ENCODE assay signal across 9 cellular contexts in the genomic region with DNA sequence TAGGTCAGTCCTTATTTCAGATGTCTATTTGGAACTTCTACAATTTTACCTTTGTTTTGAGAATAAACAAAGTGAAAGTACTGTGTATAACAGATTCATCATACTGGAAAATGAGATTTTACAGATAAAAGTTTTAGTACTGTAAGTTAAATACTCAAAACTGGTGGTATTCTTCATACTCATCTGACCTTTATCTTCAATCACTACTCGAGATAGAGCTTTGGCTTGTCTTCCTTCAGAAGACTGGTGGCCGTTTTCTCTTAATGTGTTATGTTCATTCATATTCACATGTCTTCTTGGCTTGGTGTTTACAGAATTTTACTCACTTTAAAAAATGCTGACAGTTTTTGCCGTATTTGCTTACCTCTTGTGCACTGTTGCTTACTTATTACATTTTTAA. TPM values are rescaled to one million over a fixed set of nuclear protein-coding genes. Genes with fewer than 3 reads are reported as not detected.
DNase-seq lines count a peak whose midpoint lies in the region; TF ChIP-seq lines count a peak whose summit lies in the region.
"Had no signal": no experiment of that assay in that cellular context is flagged by ENCODE, and none has a peak within 500 bp of the region (broad histone marks: within the 10 kb centered on the region; RNA-seq: fewer than 3 reads in every experiment).

No MANE protein-coding gene starts in this region.

- no peak overlapping the region for H3K27ac ChIP-seq in GM23248
- peak overlapping the region; percentile 89 for H3K27ac ChIP-seq in OCI-LY7 (ENCODE audit: low read depth, low read length, poor library complexity, severe bottlenecking)
- H3K27ac ChIP-seq in endodermal cell (ENCODE audit: low read depth, low read length) = no peak overlapping the region
- no peak overlapping the region for H3K27ac ChIP-seq in rectal smooth muscle tissue (ENCODE audit: low read depth, low read length)

- in situ Hi-C loops in GM23248 (cut with MboI) = no loop called here

- H3K27ac Mint-ChIP-seq in endodermal cell = no peak overlapping the region

- H3K9me3 ChIP-seq in GM23248 (ENCODE audit: low read depth) (no peaks in the 10 kb centered on the region), OCI-LY7 (ENCODE audit: low read length) (no peaks in the 10 kb centered on the region), endodermal cell (ENCODE audit: control insufficient read depth, low read length) (no peaks in the 10 kb centered on the region)

- H3F3A ChIP-seq in GM23248 (ENCODE audit: insufficient read depth) = 0 out of 2 replicates have a peak, but pooled peaks cover 4% of the 10 kb centered on the region

- H3K4me2 ChIP-seq in GM23248 (ENCODE audit: unreplicated experiment) = peak overlapping the region; percentile 96
- H3K4me2 ChIP-seq in OCI-LY7 (ENCODE audit: low read length) = peak overlapping the region; percentile 76

- no peaks in the 10 kb centered on the region for H4K20me1 ChIP-seq in GM23248 (ENCODE audit: insufficient read depth)
- peaks cover 16% of the 10 kb centered on the region for H4K20me1 ChIP-seq in OCI-LY7 (ENCODE audit: insufficient read depth, low read length)

- H3K9ac ChIP-seq in GM23248 = peak overlapping the region; percentile 83
- no peak overlapping the region for H3K9ac ChIP-seq in endodermal cell (ENCODE audit: extremely low read depth, low read length, poor library complexity, severe bottlenecking)
- no peak overlapping the region for H3K9ac ChIP-seq in rectal smooth muscle tissue (ENCODE audit: low read length)

- H3K27me3 ChIP-seq in GM23248 (replicated peaks; ENCODE audit: insufficient read depth) (no peaks in the 10 kb centered on the region), endodermal cell (ENCODE audit: control insufficient read depth, insufficient read depth, low read length, poor library complexity, severe bottlenecking) (no peaks in the 10 kb centered on the region), rectal smooth muscle tissue (ENCODE audit: control insufficient read depth, insufficient read depth, low read length) (no peaks in the 10 kb centered on the region)

- no peaks in the 10 kb centered on the region for H3K27me3 Mint-ChIP-seq in endodermal cell (ENCODE audit: insufficient read depth)

- H3K9me2 ChIP-seq in GM23248 (ENCODE audit: insufficient read depth) (no peaks in the 10 kb centered on the region), OCI-LY7 (ENCODE audit: insufficient read depth, low read length) (no peaks in the 10 kb centered on the region)

- CTCF ChIA-PET in OCI-LY7 (lab: Charles Lee; ENCODE audit: unreplicated experiment) = no interaction called here

- 5 to 8% methylated on average over 3 of the region's 3 CpGs for WGBS in GM23248 (ENCODE audit: low coverage in 1 of 2, low lambda C conversion rate in 2 of 2, missing lambda C conversion rate in 2 of 2), 2 experiments
- WGBS in endodermal cell (ENCODE audit: insufficient coverage in 1 of 2, insufficient read length in 1 of 2), 2 experiments = 79 to 85% methylated on average over 2 to 3 of the region's 3 CpGs

- no peaks in the 10 kb centered on the region for H3K36me3 ChIP-seq in GM23248 (ENCODE audit: low read depth)
- peaks cover 7% of the 10 kb centered on the region for H3K36me3 ChIP-seq in OCI-LY7 (ENCODE audit: insufficient read depth, low read length)
- H3K36me3 ChIP-seq in endodermal cell (ENCODE audit: control insufficient read depth, insufficient read depth, low read length) = no peaks in the 10 kb centered on the region
- no peaks in the 10 kb centered on the region for H3K36me3 ChIP-seq in rectal smooth muscle tissue (ENCODE audit: control insufficient read depth, insufficient read depth, low read length)

- H3K4me3 ChIP-seq in GM23248 (peak overlapping the region; percentile 92), OCI-LY7 (ENCODE audit: low read depth, low read length, poor library complexity, severe bottlenecking) (peak overlapping the region; percentile 77), endodermal cell (ENCODE audit: low read length) (peak overlapping the region; percentile 95), rectal smooth muscle tissue (ENCODE audit: low read length) (peak overlapping the region; percentile 47)

- no peaks in the 10 kb centered on the region for H3K36me3 Mint-ChIP-seq in endodermal cell (ENCODE audit: low read depth)

- H2AFZ ChIP-seq in GM23248 (no peak overlapping the region), OCI-LY7 (ENCODE audit: low read length) (no peak overlapping the region)

- TF ChIP-seq CTCF in OCI-LY7 (conservative IDR thresholded peaks at IDR 0.05; ENCODE audit: low read length) (no peak), endodermal cell (conservative IDR thresholded peaks at IDR 0.05) (no peak)

- peak overlapping the region; percentile 87 for H3K4me3 Mint-ChIP-seq in endodermal cell

- H3K4me1 Mint-ChIP-seq in endodermal cell = peaks cover 36% of the 10 kb centered on the region

- H3K9me3 Mint-ChIP-seq in endodermal cell = no peaks in the 10 kb centered on the region

- peaks cover 21% of the 10 kb centered on the region for H3K4me1 ChIP-seq in GM23248 (ENCODE audit: insufficient read depth)
- peaks cover 31% of the 10 kb centered on the region for H3K4me1 ChIP-seq in OCI-LY7 (ENCODE audit: insufficient read depth, low read length, poor library complexity, severe bottlenecking)
- no peaks in the 10 kb centered on the region for H3K4me1 ChIP-seq in endodermal cell (ENCODE audit: control insufficient read depth, insufficient read depth, low read length)
- peaks cover 18% of the 10 kb centered on the region for H3K4me1 ChIP-seq in rectal smooth muscle tissue (ENCODE audit: control insufficient read depth, insufficient read depth, low read length)

- no TSS peak for BruUV-seq in OCI-LY7 (replicated peaks; lab: Mats Ljungman, UMichigan)

- POLR2A ChIA-PET in OCI-LY7 (lab: Charles Lee) = interaction anchor here (0.6 to 1.7 kb wide), 5 partner anchors 12 to 77 kb away, joined by 3 to 5 read pairs (median 3); no protein-coding TSS in a partner anchor

- intact Hi-C loops in OCI-LY7 (cut with micrococcal nuclease; ENCODE audit: unreplicated experiment) = no loop called here

- DNase-seq in GM23248 (peak; percentile 15), OCI-LY7 (ENCODE audit: low spot score) (peak; percentile 37), endodermal cell (no peak), NCI-H524 (lab: John Stamatoyannopoulos, UW) (no peak), SKM-1 (lab: John Stamatoyannopoulos, UW; ENCODE audit: unreplicated experiment) (no peak), CD1c-positive myeloid dendritic cell (ENCODE audit: extremely low spot score) (no peak), globus pallidus (ENCODE audit: low spot score) (no peak)
- DNase-seq: GOT3 had no signal

- peaks cover 72% of the 10 kb centered on the region for H3K79me2 ChIP-seq in GM23248 (ENCODE audit: insufficient read depth)
- H3K79me2 ChIP-seq in OCI-LY7 (ENCODE audit: insufficient read depth, low read depth, low read length) = peaks cover 66% of the 10 kb centered on the region

RNA-seq across cellular contexts. Expression of a gene that starts 2.1 kb away (rescaled TPM):
- 9.5 and 12.0 TPM in 2 replicates for total RNA-seq in GM23248 (2014; rRNA removed; shearing (Covaris generic))
- polyA plus RNA-seq in GM23248 (2016; fragmentation: Nextera tagmentation; extraction: Ambion mirVana) = 3.5 and 3.6 TPM in 2 replicates
- total RNA-seq in OCI-LY7 (2014; rRNA removed; shearing (Covaris generic)) = 11.4 and 15.1 TPM in 2 replicates
- total RNA-seq in OCI-LY7 (2022) = 18.3 and 19.8 TPM in 2 replicates
- total RNA-seq in endodermal cell = 10 to 100 TPM; 17.4 to 26.9 TPM
- polyA plus RNA-seq in endodermal cell (2013, experiment 1 of 2) = 14.2 TPM
- polyA plus RNA-seq in endodermal cell (2013, experiment 2 of 2) = 11.8 TPM

Comparison
In these comparisons a context has a peak if more than half of its experiments do, and no peak if none do; other contexts are left out.
1. DNase-seq: peak in GM23248 (single experiment) and OCI-LY7 (single experiment); none in endodermal cell (single experiment), NCI-H524 (0 of 2), SKM-1 (single experiment), CD1c-positive myeloid dendritic cell (single experiment) and globus pallidus (single experiment).
2. Peak in every context shown above with its lines, with median percentiles within 50 percentile points of each other: H3K4me3 ChIP-seq.